Comparison of ENCODE assay signal across 1 cellular context in the genomic region with DNA sequence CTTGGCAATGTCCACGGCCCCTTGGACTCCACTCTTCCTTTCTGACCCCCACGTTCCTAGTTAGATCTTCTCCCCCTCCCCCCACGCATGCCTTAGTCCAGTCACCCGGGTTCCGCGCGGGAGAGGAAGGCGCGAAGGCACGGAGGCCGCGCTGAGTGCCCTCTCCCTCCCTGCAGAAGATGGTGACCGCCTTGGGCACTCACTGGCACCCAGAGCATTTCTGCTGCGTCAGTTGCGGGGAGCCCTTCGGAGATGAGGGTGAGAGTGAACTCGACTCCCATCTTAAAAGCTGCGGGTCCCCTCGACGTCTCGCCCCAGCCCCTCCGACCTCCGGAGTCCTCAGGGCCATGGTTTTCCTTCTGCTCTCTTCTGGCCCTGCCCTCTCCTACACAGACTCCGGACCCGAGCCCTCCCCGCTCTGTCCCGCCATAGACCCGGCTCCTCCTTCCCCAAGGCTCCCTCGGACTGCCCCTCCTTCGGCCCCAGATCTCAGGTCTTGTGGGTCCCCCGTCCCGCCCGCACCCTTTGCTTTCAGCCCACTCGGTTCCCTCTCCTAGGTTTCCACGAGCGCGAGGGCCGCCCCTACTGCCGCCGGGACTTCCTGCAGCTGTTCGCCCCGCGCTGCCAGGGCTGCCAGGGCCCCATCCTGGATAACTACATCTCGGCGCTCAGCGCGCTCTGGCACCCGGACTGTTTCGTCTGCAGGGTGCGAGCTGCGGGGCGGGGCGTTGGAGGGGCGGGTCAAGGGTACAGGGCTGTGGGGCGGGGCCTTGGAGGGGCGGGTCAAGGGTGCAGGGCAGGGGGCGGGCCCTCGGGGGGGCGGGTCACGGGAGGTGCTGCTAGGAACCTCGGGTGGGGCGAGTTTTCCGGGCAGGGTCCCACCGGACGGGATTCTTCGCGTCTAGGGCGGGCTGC.
A peak's percentile ranks its signal among the peaks of the same experiment; 100 is the strongest.
TF ChIP-seq lines count a peak whose summit lies in the region.

No MANE protein-coding gene starts in this region.

TF ChIP-seq in liver, 16 proteins besides CTCF, POLR2A, EP300 and RAD21 (continued from another document):
- no peak for TF ChIP-seq ZBTB33 (IDR thresholded peaks at IDR 0.05)
- no peak for TF ChIP-seq NR2F2 (IDR thresholded peaks at IDR 0.05)
- TF ChIP-seq YY1 (IDR thresholded peaks at IDR 0.05), result no peak
- TF ChIP-seq RXRA (IDR thresholded peaks at IDR 0.05), result peak; percentile 16 to 22
- TF ChIP-seq TAF1 (conservative IDR thresholded peaks at IDR 0.05), result no peak
- no peak for TF ChIP-seq FOXA2 (IDR thresholded peaks at IDR 0.05)
- TF ChIP-seq GABPA (IDR thresholded peaks at IDR 0.05 in 1 of 2, conservative IDR thresholded peaks at IDR 0.05 in 1 of 2), result no peak
- TF ChIP-seq HNF4A (conservative IDR thresholded peaks at IDR 0.05), result peak; percentile 67 to 74
